In genomic region chr7:98872328-98872924, GRCh38 we compare ENCODE assay signal across 10 cellular contexts. TPM values are rescaled to one million over a fixed set of nuclear protein-coding genes. Genes with fewer than 3 reads are reported as not detected.
DNase-seq lines count a peak whose midpoint lies in the region; ATAC-seq lines count a peak whose summit lies in the region.
"Had no signal": no experiment of that assay in that cellular context is flagged by ENCODE, and none has a peak within 500 bp of the region (broad histone marks: within the 10 kb centered on the region; RNA-seq: fewer than 3 reads in every experiment).

No MANE protein-coding gene starts in this region.

- ATAC-seq in natural killer cell treated with Interleukin-12 subunit alpha and Interleukin-12 subunit beta and Interleukin-15 and Interleukin-18, amount 100 ng/mL, for 72 hours = no peak
- no peak for ATAC-seq in HG03139 (IDR thresholded peaks at IDR 0.05; ENCODE audit: unreplicated experiment)

- no peaks in the 10 kb centered on the region for H3K9me3 Mint-ChIP-seq in activated naive CD4-positive, alpha-beta T cell treated with anti-CD3 and anti-CD28 coated beads for 36 hours
- no peaks in the 10 kb centered on the region for H3K9me3 Mint-ChIP-seq in natural killer cell treated with Interleukin-12 subunit alpha and Interleukin-12 subunit beta and Interleukin-15 and Interleukin-18, amount 100 ng/mL, for 72 hours
- H3K9me3 Mint-ChIP-seq: CD8-positive, alpha-beta memory T cell had no signal

- H3K27me3 Mint-ChIP-seq in activated naive CD4-positive, alpha-beta T cell treated with anti-CD3 and anti-CD28 coated beads for 36 hours (ENCODE audit: low read depth) = peaks cover 9% of the 10 kb centered on the region
- H3K27me3 Mint-ChIP-seq in natural killer cell treated with Interleukin-12 subunit alpha and Interleukin-12 subunit beta and Interleukin-15 and Interleukin-18, amount 100 ng/mL, for 72 hours = peaks cover 0 to 3% of the 10 kb centered on the region in 2 donors

- no peaks in the 10 kb centered on the region for H3K36me3 Mint-ChIP-seq in activated naive CD4-positive, alpha-beta T cell treated with anti-CD3 and anti-CD28 coated beads for 36 hours (ENCODE audit: low read depth)
- H3K36me3 Mint-ChIP-seq in natural killer cell treated with Interleukin-12 subunit alpha and Interleukin-12 subunit beta and Interleukin-15 and Interleukin-18, amount 100 ng/mL, for 72 hours = no peaks in the 10 kb centered on the region
- H3K36me3 Mint-ChIP-seq: CD8-positive, alpha-beta memory T cell had no signal

- CTCF ChIA-PET in activated naive CD4-positive, alpha-beta T cell treated with anti-CD3 and anti-CD28 coated beads for 36 hours (lab: Charles Lee) = interaction anchor here (0.6 to 1.3 kb wide), 6 partner anchors 9 to 311 kb away, joined by 3 to 7 read pairs (median 4); no protein-coding TSS in a partner anchor

- H3K4me3 Mint-ChIP-seq in activated naive CD4-positive, alpha-beta T cell treated with anti-CD3 and anti-CD28 coated beads for 36 hours = no peak overlapping the region
- no peak overlapping the region for H3K4me3 Mint-ChIP-seq in natural killer cell treated with Interleukin-12 subunit alpha and Interleukin-12 subunit beta and Interleukin-15 and Interleukin-18, amount 100 ng/mL, for 72 hours

- intact Hi-C loops in activated naive CD4-positive, alpha-beta T cell treated with anti-CD3 and anti-CD28 coated beads for 36 hours (cut with micrococcal nuclease) = loop anchor here (2.0 kb wide), 1 partner anchor 42 kb away; no protein-coding TSS in a partner anchor

- no peak overlapping the region for H3K27ac Mint-ChIP-seq in activated naive CD4-positive, alpha-beta T cell treated with anti-CD3 and anti-CD28 coated beads for 36 hours
- H3K27ac Mint-ChIP-seq in natural killer cell treated with Interleukin-12 subunit alpha and Interleukin-12 subunit beta and Interleukin-15 and Interleukin-18, amount 100 ng/mL, for 72 hours = no peak overlapping the region

- DNase-seq in NCI-H2227 (lab: John Stamatoyannopoulos, UW; ENCODE audit: unreplicated experiment) = peak; percentile 25
- no peak for DNase-seq in NCI-H2227 treated with DMSO at 0.1 percent for 48 hours (lab: John Stamatoyannopoulos, UW)
- peak; percentile 82 for DNase-seq in HuH-7 (ENCODE audit: low spot score)
- DNase-seq in activated naive CD4-positive, alpha-beta T cell treated with anti-CD3 and anti-CD28 coated beads for 36 hours = peak; percentile 42
- DNase-seq in natural killer cell treated with Interleukin-12 subunit alpha and Interleukin-12 subunit beta and Interleukin-15 and Interleukin-18, amount 100 ng/mL, for 72 hours (ENCODE audit: low spot score) = peak; percentile 38
- no peak for DNase-seq in DMS153 treated with DMSO at 0.1 percent for 48 hours (lab: John Stamatoyannopoulos, UW; ENCODE audit: unreplicated experiment)
- DNase-seq in GM19240 (ENCODE audit: insufficient read length, low spot score) = no peak
- DNase-seq: NCI-H2029 had no signal

- H3K4me1 Mint-ChIP-seq in activated naive CD4-positive, alpha-beta T cell treated with anti-CD3 and anti-CD28 coated beads for 36 hours (ENCODE audit: low read depth) = no peaks in the 10 kb centered on the region
- no peaks in the 10 kb centered on the region for H3K4me1 Mint-ChIP-seq in natural killer cell treated with Interleukin-12 subunit alpha and Interleukin-12 subunit beta and Interleukin-15 and Interleukin-18, amount 100 ng/mL, for 72 hours (ENCODE audit: low read depth in 2 of 2)

RNA-seq across cellular contexts. Expression of gene TMEM130, which starts 2.6 kb away (rescaled TPM):
- total RNA-seq in activated naive CD4-positive, alpha-beta T cell treated with anti-CD3 and anti-CD28 coated beads for 36 hours = under 1 TPM in 1 of 2 experiments, not detected in 1; 0.10 TPM
- not detected for total RNA-seq in natural killer cell treated with Interleukin-12 subunit alpha and Interleukin-12 subunit beta and Interleukin-15 and Interleukin-18, amount 100 ng/mL, for 72 hours
- total RNA-seq: CD8-positive, alpha-beta memory T cell had no signal

RNA-seq across cellular contexts. Expression of gene TRRAP, which starts 5.9 kb away (rescaled TPM):
- total RNA-seq in activated naive CD4-positive, alpha-beta T cell treated with anti-CD3 and anti-CD28 coated beads for 36 hours = 10 to 100 TPM; 33.5 to 37.4 TPM
- 10 to 100 TPM; 57.9 to 78.3 TPM for total RNA-seq in natural killer cell treated with Interleukin-12 subunit alpha and Interleukin-12 subunit beta and Interleukin-15 and Interleukin-18, amount 100 ng/mL, for 72 hours

Comparison
In these comparisons a context has a peak if more than half of its experiments do, and no peak if none do; other contexts are left out.
1. DNase-seq: peak in NCI-H2227 (single experiment), HuH-7 (single experiment), activated naive CD4-positive, alpha-beta T cell treated with anti-CD3 and anti-CD28 coated beads for 36 hours (single experiment) and natural killer cell treated with Interleukin-12 subunit alpha and Interleukin-12 subunit beta and Interleukin-15 and Interleukin-18, amount 100 ng/mL, for 72 hours (single experiment); none in NCI-H2227 treated with DMSO at 0.1 percent for 48 hours (single experiment), DMS153 treated with DMSO at 0.1 percent for 48 hours (single experiment) and GM19240 (single experiment).